28 cellular contexts compared by ENCODE assay signal in genomic region chr9:129054163-129054851, GRCh38.
"Had no signal": no experiment of that assay in that cellular context is flagged by ENCODE, and none has a peak within 500 bp of the region (broad histone marks: within the 10 kb centered on the region; RNA-seq: fewer than 3 reads in every experiment).

No MANE protein-coding gene starts in this region.

- H3K4me3 Mint-ChIP-seq: activated CD8-positive, alpha-beta T cell treated with anti-CD3 and anti-CD28 coated beads for 36 hours; activated naive CD8-positive, alpha-beta T cell treated with anti-CD3 and anti-CD28 coated beads for 36 hours; activated T-cell treated with anti-CD3 and anti-CD28 coated beads, Interleukin-2, amount 50 U/mL, for 4 hours; immature natural killer cell; natural killer cell treated with Interleukin-12 subunit alpha and Interleukin-12 subunit beta and Interleukin-15 and Interleukin-18, amount 100 ng/mL, for 72 hours; stimulated activated naive B cell treated with anti-CD40 and anti-IgM and Interleukin-4, amounts not matched to agents 10 μg/mL and 1 μg/mL and 100 μg/mL, for 72 hours; T-helper 17 cell had no signal

- H3K9me3 Mint-ChIP-seq: activated CD8-positive, alpha-beta T cell treated with anti-CD3 and anti-CD28 coated beads for 36 hours; activated naive CD8-positive, alpha-beta T cell treated with anti-CD3 and anti-CD28 coated beads for 36 hours; activated T-cell treated with anti-CD3 and anti-CD28 coated beads, Interleukin-2, amount 50 U/mL, for 4 hours; immature natural killer cell; natural killer cell treated with Interleukin-12 subunit alpha and Interleukin-12 subunit beta and Interleukin-15 and Interleukin-18, amount 100 ng/mL, for 72 hours; stimulated activated naive B cell treated with anti-CD40 and anti-IgM and Interleukin-4, amounts not matched to agents 10 μg/mL and 1 μg/mL and 100 μg/mL, for 72 hours had no signal

- H3K36me3 Mint-ChIP-seq: natural killer cell treated with Interleukin-12 subunit alpha and Interleukin-12 subunit beta and Interleukin-15 and Interleukin-18, amount 100 ng/mL, for 72 hours had no signal

- H3K27me3 ChIP-seq: ascending aorta, brain microvascular endothelial cell, esophagus squamous epithelium, stomach, thyroid gland, upper lobe of left lung, vagina had no signal

- H3K4me3 ChIP-seq: ascending aorta, esophagus squamous epithelium, lower lobe of right lung, stomach, thyroid gland, upper lobe of left lung, vagina had no signal

- ATAC-seq: activated CD8-positive, alpha-beta T cell treated with anti-CD3 and anti-CD28 coated beads for 36 hours; activated T-cell treated with anti-CD3 and anti-CD28 coated beads, Interleukin-2, amount 50 U/mL, for 4 hours; left lobe of liver; lower lobe of right lung; natural killer cell treated with Interleukin-12 subunit alpha and Interleukin-12 subunit beta and Interleukin-15 and Interleukin-18, amount 100 ng/mL, for 72 hours; right cardiac atrium; stimulated activated naive B cell treated with anti-CD40 and anti-IgM and Interleukin-4, amounts not matched to agents 10 μg/mL and 1 μg/mL and 100 μg/mL, for 72 hours; T-helper 17 cell had no signal

- H3K9me3 ChIP-seq: ascending aorta, esophagus squamous epithelium, lower lobe of right lung, stomach, thyroid gland, upper lobe of left lung, vagina had no signal

- DNase-seq: activated CD4-positive, alpha-beta T cell treated with anti-CD3 and anti-CD28 coated beads for 1 hour; activated CD4-positive, alpha-beta T cell treated with anti-CD3 and anti-CD28 coated beads, Interleukin-2, amount 50 U/mL, for 1 hour; activated CD8-positive, alpha-beta T cell treated with anti-CD3 and anti-CD28 coated beads for 36 hours; activated naive CD4-positive, alpha-beta T cell treated with Interleukin-2 at 50 U/mL for 16 hours; activated naive CD8-positive, alpha-beta T cell treated with anti-CD3 and anti-CD28 coated beads for 36 hours; activated T-cell treated with anti-CD3 and anti-CD28 coated beads, Interleukin-2, amount 50 U/mL, for 4 hours; brain microvascular endothelial cell; esophagus squamous epithelium; head of caudate nucleus; hypothalamus; immature natural killer cell; kidney glomerular epithelial cell; lower lobe of right lung; mesenchymal stem cell; right cardiac atrium; stimulated activated CD4-positive, alpha-beta T cell treated with anti-CD3 and anti-CD28 coated beads, Interleukin-15, amount 100 ng/mL, for 24 hours; stimulated activated CD4-positive, alpha-beta T cell treated with anti-CD3 and anti-CD28 coated beads, Interleukin-2, amount 100 ng/mL, for 24 hours; stimulated activated naive B cell treated with anti-CD40 and anti-IgM and Interleukin-4, amounts not matched to agents 10 μg/mL and 1 μg/mL and 100 μg/mL, for 72 hours; stomach; T-helper 17 cell; T1000; thyroid gland; upper lobe of left lung had no signal

- H3K27ac ChIP-seq: ascending aorta, brain microvascular endothelial cell, epithelial cell of prostate, esophagus squamous epithelium, lower lobe of right lung, upper lobe of left lung, vagina had no signal

- H3K4me1 ChIP-seq: ascending aorta, lower lobe of right lung, upper lobe of left lung, vagina had no signal

- H3K27me3 Mint-ChIP-seq: activated CD8-positive, alpha-beta T cell treated with anti-CD3 and anti-CD28 coated beads for 36 hours; activated naive CD8-positive, alpha-beta T cell treated with anti-CD3 and anti-CD28 coated beads for 36 hours; natural killer cell treated with Interleukin-12 subunit alpha and Interleukin-12 subunit beta and Interleukin-15 and Interleukin-18, amount 100 ng/mL, for 72 hours; stimulated activated naive B cell treated with anti-CD40 and anti-IgM and Interleukin-4, amounts not matched to agents 10 μg/mL and 1 μg/mL and 100 μg/mL, for 72 hours; T-helper 17 cell had no signal

- H3K27ac Mint-ChIP-seq: activated CD8-positive, alpha-beta T cell treated with anti-CD3 and anti-CD28 coated beads for 36 hours; activated naive CD8-positive, alpha-beta T cell treated with anti-CD3 and anti-CD28 coated beads for 36 hours; immature natural killer cell; natural killer cell treated with Interleukin-12 subunit alpha and Interleukin-12 subunit beta and Interleukin-15 and Interleukin-18, amount 100 ng/mL, for 72 hours; stimulated activated naive B cell treated with anti-CD40 and anti-IgM and Interleukin-4, amounts not matched to agents 10 μg/mL and 1 μg/mL and 100 μg/mL, for 72 hours; T-helper 17 cell had no signal

- H3K4me1 Mint-ChIP-seq: activated naive CD8-positive, alpha-beta T cell treated with anti-CD3 and anti-CD28 coated beads for 36 hours had no signal
